Comparison of ENCODE assay signal across 9 cellular contexts in the genomic region with DNA sequence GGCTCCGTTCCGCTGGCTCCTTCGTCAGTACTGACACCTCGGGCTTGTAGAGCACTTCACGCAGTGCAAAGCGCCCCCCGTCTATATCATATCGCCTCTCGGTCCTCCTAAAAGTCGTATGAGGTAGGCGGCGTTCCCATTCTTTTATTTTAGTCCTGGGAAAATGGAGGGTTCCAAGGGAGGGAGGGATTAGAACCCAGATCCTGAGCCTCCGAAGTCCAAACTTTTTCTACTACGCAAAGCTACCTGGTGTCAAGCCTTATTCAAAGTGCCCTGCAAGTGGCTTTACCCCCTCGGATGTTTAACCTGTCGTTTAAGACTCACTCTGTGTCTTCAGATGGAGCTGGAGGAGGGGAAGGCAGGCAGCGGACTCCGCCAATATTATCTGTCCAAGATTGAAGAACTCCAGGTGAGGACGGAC. TPM values are rescaled to one million over a fixed set of nuclear protein-coding genes. Genes with fewer than 3 reads are reported as not detected.
DNase-seq lines count a peak whose midpoint lies in the region; ATAC-seq and TF ChIP-seq lines count a peak whose summit lies in the region.
"Had no signal": no experiment of that assay in that cellular context is flagged by ENCODE, and none has a peak within 500 bp of the region (broad histone marks: within the 10 kb centered on the region; RNA-seq: fewer than 3 reads in every experiment).

No MANE protein-coding gene starts in this region.

- no peak for ATAC-seq in left cardiac atrium

- H3K4me3 Mint-ChIP-seq in mesothelial cell of epicardium, result peak overlapping the region; percentile 97

- no peaks in the 10 kb centered on the region for H3K27me3 Mint-ChIP-seq in mesothelial cell of epicardium (ENCODE audit: low read depth)

- DNase-seq in right atrium auricular region (ENCODE audit: low spot score) (peak; percentile 53), left cardiac atrium (no peak), brain microvascular endothelial cell (no peak), mesothelial cell of epicardium (ENCODE audit: low spot score in 2 of 2, unreplicated experiment in 2 of 2) (no peak), NCI-H146 treated with DMSO at 0.1 percent for 48 hours (lab: John Stamatoyannopoulos, UW; ENCODE audit: unreplicated experiment) (no peak), DMS79 treated with DMSO at 0.1 percent for 48 hours (lab: John Stamatoyannopoulos, UW) (no peak), NCI-H2196 treated with DMSO at 0.1 percent for 48 hours (lab: John Stamatoyannopoulos, UW; ENCODE audit: unreplicated experiment) (no peak), D341Med (ENCODE audit: low spot score) (no peak)

- no peaks in the 10 kb centered on the region for H3K9me3 ChIP-seq in right atrium auricular region

- intact Hi-C loops in left cardiac atrium (cut with DNase I), result loop anchor here in 1 of 2 donors (10.0 kb wide), 1 partner anchor 53 kb away; a partner anchor contains a TSS

- no peaks in the 10 kb centered on the region for H3K27me3 ChIP-seq in right atrium auricular region
- no peaks in the 10 kb centered on the region for H3K27me3 ChIP-seq in brain microvascular endothelial cell (replicated peaks)

- H3K4me3 ChIP-seq in right atrium auricular region (peak overlapping the region; percentile 77 to 89), brain microvascular endothelial cell (ENCODE audit: low read depth, low read length) (peak overlapping the region; percentile 94)

- H3K27ac ChIP-seq in right atrium auricular region (peak overlapping the region; percentile 85 to 92), brain microvascular endothelial cell (peak overlapping the region; percentile 97)

- peaks cover 66% of the 10 kb centered on the region for H3K36me3 ChIP-seq in right atrium auricular region
- H3K36me3 ChIP-seq in brain microvascular endothelial cell (replicated peaks), result peaks cover 74% of the 10 kb centered on the region

- TF ChIP-seq CTCF in right atrium auricular region (IDR thresholded peaks at IDR 0.05), result no peak
- no peak for TF ChIP-seq CTCF in brain microvascular endothelial cell (IDR thresholded peaks at IDR 0.05; ENCODE audit: low read depth, low read length, missing control alignments)
- no peak for TF ChIP-seq CTCF in mesothelial cell of epicardium (IDR thresholded peaks at IDR 0.05; ENCODE audit: unreplicated experiment)

- peaks cover 24% of the 10 kb centered on the region for H3K4me1 Mint-ChIP-seq in mesothelial cell of epicardium

- H3K4me1 ChIP-seq in right atrium auricular region, result peaks cover 0 to 33% of the 10 kb centered on the region in 2 donors

- no peaks in the 10 kb centered on the region for H3K9me3 Mint-ChIP-seq in mesothelial cell of epicardium

- H3K36me3 Mint-ChIP-seq in mesothelial cell of epicardium, result peaks cover 37% of the 10 kb centered on the region

- in situ Hi-C loops in brain microvascular endothelial cell (cut with HindIII; ENCODE audit: low pct_ligation_motif_present, low sequenced_read_pairs), result no loop called here

- H3K27ac Mint-ChIP-seq in mesothelial cell of epicardium, result peak overlapping the region; percentile 100

RNA-seq across cellular contexts. Expression of a gene that starts 0.3 kb away (rescaled TPM):
- total RNA-seq in right atrium auricular region (10 to 100 TPM; 24.3 to 58.0 TPM), left cardiac atrium (10 to 100 TPM; 33.1 to 38.1 TPM), mesothelial cell of epicardium (44.0 to 48.6 TPM (median 48.1 TPM) in 3 replicates)

RNA-seq across cellular contexts. Expression of a gene that starts 0.6 kb away (rescaled TPM):
- 100 to 1,000 TPM in 1 of 2 donors, 10 to 100 TPM in 1; 59.3 to 105 TPM for total RNA-seq in right atrium auricular region
- total RNA-seq in left cardiac atrium, result 100 to 1,000 TPM; 122 to 143 TPM
- 76.5 to 82.4 TPM (median 82.0 TPM) in 3 replicates for total RNA-seq in mesothelial cell of epicardium

RNA-seq across cellular contexts. Expression of a gene that starts 14.7 kb away (rescaled TPM):
- 10 to 100 TPM; 30.4 to 51.3 TPM for total RNA-seq in right atrium auricular region
- total RNA-seq in left cardiac atrium, result 10 to 100 TPM; 33.9 to 37.1 TPM
- total RNA-seq in mesothelial cell of epicardium, result 70.1 to 72.3 TPM (median 72.2 TPM) in 3 replicates

RNA-seq across cellular contexts. Expression of a gene that starts 45.7 kb away (rescaled TPM):
- not detected for total RNA-seq in right atrium auricular region
- not detected for total RNA-seq in left cardiac atrium
- 0.43 to 0.66 TPM in 2 of 3 replicates, not detected in the other for total RNA-seq in mesothelial cell of epicardium
- total RNA-seq: T-helper 1 cell treated with Interleukin-12 subunit alpha and Interleukin-12 subunit beta and Interleukin-4 antibody, amounts not matched to agents 30 ng/mL and 1 ng/mL, for 36 hours had no signal

RNA-seq across cellular contexts. Expression of a gene that starts 53.8 kb away (rescaled TPM):
- total RNA-seq in right atrium auricular region (10 to 100 TPM; 39.9 to 41.0 TPM), left cardiac atrium (10 to 100 TPM; 45.2 to 74.2 TPM), mesothelial cell of epicardium (183 to 197 TPM (median 186 TPM) in 3 replicates)
